ENCODE assay signal across 13 cellular contexts in genomic region chr19:781800-782194, GRCh38. TPM values are rescaled to one million over a fixed set of nuclear protein-coding genes. Genes with fewer than 3 reads are reported as not detected.
A peak's percentile ranks its signal among the peaks of the same experiment; 100 is the strongest.
DNase-seq lines count a peak whose midpoint lies in the region; ATAC-seq and TF ChIP-seq lines count a peak whose summit lies in the region.
"Had no signal": no experiment of that assay in that cellular context is flagged by ENCODE, and none has a peak within 500 bp of the region (broad histone marks: within the 10 kb centered on the region; RNA-seq: fewer than 3 reads in every experiment).

No MANE protein-coding gene starts in this region.

- H3K4me3 Mint-ChIP-seq in Caco-2 (ENCODE audit: unreplicated experiment) (peak overlapping the region; percentile 94), osteocyte (ENCODE audit: unreplicated experiment) (peak overlapping the region; percentile 75), immature natural killer cell (no peak overlapping the region)
- H3K4me3 Mint-ChIP-seq: activated T-helper 1 cell treated with anti-CD3 and anti-CD28 coated beads, Interleukin-12 subunit alpha, Interleukin-12 subunit beta, Interleukin-2, Interleukin-4 antibody, amounts not matched to agents 30 ng/mL and 10 ng/mL and 1 ng/mL, durations not matched to agents 14 hours and 24 hours and 36 hours; T-helper 1 cell treated with Interleukin-12 subunit alpha and Interleukin-12 subunit beta and Interleukin-4 antibody, amounts not matched to agents 30 μg/mL and 1 μg/mL, for 36 hours had no signal

- POLR2A ChIA-PET in Caco-2 (lab: Charles Lee) = interaction anchor here (0.6 to 1.5 kb wide), 4 partner anchors 10 to 487 kb away, joined by 3 to 7 read pairs (median 6); partner anchors contain the start of gene CIRBP
- POLR2A ChIA-PET in RWPE1 (lab: Yijun Ruan, JAX; ENCODE audit: low non-redundant PET) = no interaction called here

- no TSS peak for BruUV-seq in Caco-2 (replicated peaks; lab: Mats Ljungman, UMichigan)

- DNase-seq in Caco-2 (no peak), RWPE1 (ENCODE audit: low spot score) (no peak), fibroblast of villous mesenchyme (ENCODE audit: low read depth) (no peak), osteocyte (ENCODE audit: extremely low spot score, unreplicated experiment) (no peak), NCI-H446 treated with DMSO at 0.1 percent for 48 hours (lab: John Stamatoyannopoulos, UW) (no peak), immature natural killer cell (no peak)
- DNase-seq in stimulated activated CD4-positive, alpha-beta T cell treated with anti-CD3 and anti-CD28 coated beads, Interleukin-2, amount 100 ng/mL, for 48 hours = no peak
- DNase-seq: activated CD4-positive, alpha-beta T cell treated with anti-CD3 and anti-CD28 coated beads for 48 hours; DMS153 had no signal

- H3K27me3 Mint-ChIP-seq in Caco-2 (ENCODE audit: insufficient read depth, unreplicated experiment) = no peaks in the 10 kb centered on the region
- no peaks in the 10 kb centered on the region for H3K27me3 Mint-ChIP-seq in osteocyte (ENCODE audit: unreplicated experiment)
- H3K27me3 Mint-ChIP-seq in immature natural killer cell (ENCODE audit: low read depth in 3 of 3) = peaks cover 3% of the 10 kb centered on the region in 3 donors

- TF ChIP-seq CTCF in Caco-2 (IDR thresholded peaks at IDR 0.05; ENCODE audit: insufficient read depth in 1 of 2, low read depth in 1 of 2, low read length in 1 of 2, severe bottlenecking in 1 of 2, unreplicated experiment in 1 of 2) (no peak), RWPE1 (conservative IDR thresholded peaks at IDR 0.05; ENCODE audit: low read depth) (no peak), fibroblast of villous mesenchyme (IDR thresholded peaks at IDR 0.05; ENCODE audit: insufficient read depth, low read depth, low read length) (no peak), osteocyte (IDR thresholded peaks at IDR 0.05) (no peak)

- ATAC-seq in GM18873 (IDR thresholded peaks at IDR 0.05; ENCODE audit: low FRiP score, unreplicated experiment) = no peak

- H3K4me1 ChIP-seq in Caco-2 = peaks cover 12% of the 10 kb centered on the region

- intact Hi-C loops in Caco-2 (cut with micrococcal nuclease; ENCODE audit: unreplicated experiment) = no loop called here

- H3K9me3 Mint-ChIP-seq in Caco-2 (ENCODE audit: unreplicated experiment) (no peaks in the 10 kb centered on the region), osteocyte (ENCODE audit: unreplicated experiment) (no peaks in the 10 kb centered on the region), immature natural killer cell (no peaks in the 10 kb centered on the region)
- H3K9me3 Mint-ChIP-seq: activated T-helper 1 cell treated with anti-CD3 and anti-CD28 coated beads, Interleukin-12 subunit alpha, Interleukin-12 subunit beta, Interleukin-2, Interleukin-4 antibody, amounts not matched to agents 30 ng/mL and 10 ng/mL and 1 ng/mL, durations not matched to agents 14 hours and 24 hours and 36 hours; T-helper 1 cell treated with Interleukin-12 subunit alpha and Interleukin-12 subunit beta and Interleukin-4 antibody, amounts not matched to agents 30 μg/mL and 1 μg/mL, for 36 hours had no signal

- H3K27me3 ChIP-seq in Caco-2 (replicated peaks; ENCODE audit: control insufficient read depth, insufficient read depth, low read length) = no peaks in the 10 kb centered on the region

- H3K27ac Mint-ChIP-seq in Caco-2 (ENCODE audit: unreplicated experiment) (peak overlapping the region; percentile 91), osteocyte (ENCODE audit: unreplicated experiment) (peak overlapping the region; percentile 98), immature natural killer cell (no peak overlapping the region)
- H3K27ac Mint-ChIP-seq: activated T-helper 1 cell treated with anti-CD3 and anti-CD28 coated beads, Interleukin-12 subunit alpha, Interleukin-12 subunit beta, Interleukin-2, Interleukin-4 antibody, amounts not matched to agents 30 ng/mL and 10 ng/mL and 1 ng/mL, durations not matched to agents 14 hours and 24 hours and 36 hours; T-helper 1 cell treated with Interleukin-12 subunit alpha and Interleukin-12 subunit beta and Interleukin-4 antibody, amounts not matched to agents 30 μg/mL and 1 μg/mL, for 36 hours had no signal

- CTCF ChIA-PET in Caco-2 (lab: Charles Lee) = no interaction called here
- CTCF ChIA-PET in RWPE1 (lab: Yijun Ruan, JAX) = interaction anchor here (0.6 kb wide), 1 partner anchor 22 kb away, joined by 4 read pairs; no protein-coding TSS in a partner anchor

- H3K4me1 Mint-ChIP-seq in Caco-2 (ENCODE audit: low read depth, unreplicated experiment) = peaks cover 6% of the 10 kb centered on the region
- H3K4me1 Mint-ChIP-seq in osteocyte (ENCODE audit: unreplicated experiment) = peaks cover 55% of the 10 kb centered on the region
- no peaks in the 10 kb centered on the region for H3K4me1 Mint-ChIP-seq in immature natural killer cell

- H3K9me3 ChIP-seq in Caco-2 = no peaks in the 10 kb centered on the region

- no peaks in the 10 kb centered on the region for H3K36me3 ChIP-seq in Caco-2 (ENCODE audit: control insufficient read depth, insufficient read depth, low read length)

- H3K4me3 ChIP-seq in Caco-2 (ENCODE audit: low read depth, low read length) = peak overlapping the region; percentile 42
- peak overlapping the region; percentile 36 for H3K4me3 ChIP-seq in fibroblast of villous mesenchyme (ENCODE audit: low read depth, low read length)

- H3K27ac ChIP-seq in RWPE1 = peak overlapping the region; percentile 99

- H3K36me3 Mint-ChIP-seq in Caco-2 (ENCODE audit: insufficient read depth, unreplicated experiment) = peaks cover 62% of the 10 kb centered on the region
- no peaks in the 10 kb centered on the region for H3K36me3 Mint-ChIP-seq in osteocyte (ENCODE audit: unreplicated experiment)
- H3K36me3 Mint-ChIP-seq in immature natural killer cell = no peaks in the 10 kb centered on the region

RNA-seq across cellular contexts. Expression of gene PTBP1, which starts 15.5 kb away (rescaled TPM):
- total RNA-seq in Caco-2 (2022) (510 and 522 TPM in 2 replicates), fibroblast of villous mesenchyme (117 and 129 TPM in 2 replicates), osteocyte (339 and 370 TPM in 2 replicates)
- 100 to 1,000 TPM in 1 of 3 donors, 10 to 100 TPM in 2; 70.0 to 185 (median 87.8) TPM for polyA plus RNA-seq in immature natural killer cell

RNA-seq across cellular contexts. Expression of gene MISP, which starts 30.9 kb away (rescaled TPM):
- 27.8 and 36.4 TPM in 2 replicates for total RNA-seq in Caco-2 (2022)
- under 0.01 and 0.43 TPM in 2 replicates for total RNA-seq in fibroblast of villous mesenchyme
- total RNA-seq in osteocyte = 1.1 and 1.3 TPM in 2 replicates
- polyA plus RNA-seq in immature natural killer cell = not detected
- total RNA-seq: activated T-helper 1 cell treated with anti-CD3 and anti-CD28 coated beads, Interleukin-12 subunit alpha, Interleukin-12 subunit beta, Interleukin-2, Interleukin-4 antibody, amounts not matched to agents 30 ng/mL and 10 ng/mL and 1 ng/mL, durations not matched to agents 14 hours and 24 hours and 36 hours had no signal

RNA-seq across cellular contexts. Expression of gene PLPPR3, which starts 40.0 kb away (rescaled TPM):
- total RNA-seq in Caco-2 (2022) (5.1 and 7.1 TPM in 2 replicates), fibroblast of villous mesenchyme (under 0.01 and 0.86 TPM in 2 replicates), osteocyte (18.2 and 19.4 TPM in 2 replicates)
- polyA plus RNA-seq in immature natural killer cell = not detected
- total RNA-seq: activated T-helper 1 cell treated with anti-CD3 and anti-CD28 coated beads, Interleukin-12 subunit alpha, Interleukin-12 subunit beta, Interleukin-2, Interleukin-4 antibody, amounts not matched to agents 30 ng/mL and 10 ng/mL and 1 ng/mL, durations not matched to agents 14 hours and 24 hours and 36 hours had no signal

RNA-seq across cellular contexts. Expression of gene AZU1, which starts 45.8 kb away (rescaled TPM):
- total RNA-seq in Caco-2 (2022) (not detected in 2 replicates), fibroblast of villous mesenchyme (not detected in 2 replicates), osteocyte (0.91 and 1.0 TPM in 2 replicates)
- not detected for polyA plus RNA-seq in immature natural killer cell
- total RNA-seq: activated T-helper 1 cell treated with anti-CD3 and anti-CD28 coated beads, Interleukin-12 subunit alpha, Interleukin-12 subunit beta, Interleukin-2, Interleukin-4 antibody, amounts not matched to agents 30 ng/mL and 10 ng/mL and 1 ng/mL, durations not matched to agents 14 hours and 24 hours and 36 hours; myocyte had no signal

RNA-seq across cellular contexts. Expression of gene PRTN3, which starts 59.0 kb away (rescaled TPM):
- total RNA-seq in Caco-2 (2022) (0.29 TPM in 1 of 2 replicates, not detected in the other), fibroblast of villous mesenchyme (not detected in 2 replicates), osteocyte (not detected in 2 replicates)
- polyA plus RNA-seq in immature natural killer cell = not detected
- total RNA-seq: activated T-helper 1 cell treated with anti-CD3 and anti-CD28 coated beads, Interleukin-12 subunit alpha, Interleukin-12 subunit beta, Interleukin-2, Interleukin-4 antibody, amounts not matched to agents 30 ng/mL and 10 ng/mL and 1 ng/mL, durations not matched to agents 14 hours and 24 hours and 36 hours; myocyte had no signal

Comparison
In these comparisons a context has a peak if more than half of its experiments do, and no peak if none do; other contexts are left out.
1. H3K27ac Mint-ChIP-seq: peak in Caco-2 (single experiment) and osteocyte (single experiment); none in immature natural killer cell (0 of 6).
2. H3K4me3 Mint-ChIP-seq: peak in Caco-2 (single experiment) and osteocyte (single experiment); none in immature natural killer cell (0 of 5).
3. RNA of gene MISP, which starts 30.9 kb away (total RNA-seq): 27.8 to 36.4 TPM in Caco-2; 1.1 to 1.3 TPM in osteocyte and under 0.01 to 0.43 TPM in fibroblast of villous mesenchyme; every median in the first group is over 10 times any median in the second.